ENCODE assay signal across 8 cellular contexts in the genomic region with DNA sequence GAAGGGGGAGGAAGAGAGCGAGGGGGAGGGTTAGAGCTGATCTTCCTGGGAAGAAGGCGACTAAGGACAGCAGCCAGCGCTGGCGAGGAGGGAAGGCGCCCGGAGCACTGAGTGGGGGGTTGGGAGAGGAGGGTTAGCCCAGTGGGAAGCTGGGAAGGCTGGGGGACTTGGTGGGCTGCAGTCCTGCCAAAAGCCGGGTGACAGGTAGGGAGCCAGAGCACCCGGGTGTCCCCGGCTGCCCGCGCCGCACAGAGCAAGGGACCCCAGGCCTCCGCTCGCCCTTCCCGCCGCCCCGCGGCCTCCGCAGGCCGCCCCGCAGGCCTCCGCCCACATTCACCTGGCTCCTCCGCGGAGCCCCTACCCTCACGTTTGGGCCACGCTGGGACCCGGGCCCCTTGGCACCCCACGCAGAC. TPM values are rescaled to one million over a fixed set of nuclear protein-coding genes. Genes with fewer than 3 reads are reported as not detected.
DNase-seq lines count a peak whose midpoint lies in the region; ATAC-seq, FAIRE-seq and TF ChIP-seq lines count a peak whose summit lies in the region.

No MANE protein-coding gene starts in this region.

- TF ChIP-seq POLR2A in GM12891 (IDR thresholded peaks at IDR 0.05; ENCODE audit: low read depth, low read length) = no peak

- intact Hi-C loops in left ventricle myocardium superior (cut with micrococcal nuclease) = no loop called here

- FAIRE-seq in GM12891 (lab: Jason Lieb, UNC) = peak; percentile 40
- no peak for FAIRE-seq in HTR-8/SVneo (lab: Jason Lieb, UNC)

- CTCF ChIA-PET in WTC11 (lab: Charles Lee) = interaction anchor here (1.1 to 2.0 kb wide), 4 partner anchors 10 to 451 kb away, joined by 3 to 6 read pairs (median 5); no protein-coding TSS in a partner anchor

- 0 out of 2 replicates have a peak, but pooled peaks cover 2% of the 10 kb centered on the region for H3K36me3 Mint-ChIP-seq in WTC11

- no peak overlapping the region for H3K27ac Mint-ChIP-seq in WTC11

- no peak for TF ChIP-seq CTCF in WTC11 (IDR thresholded peaks at IDR 0.05)

- DNase-seq in GM12891 (ENCODE audit: insufficient read length, low spot score) = peak; percentile 37
- peak; percentile 57 for DNase-seq in WTC11 (ENCODE audit: low spot score)
- no peak for DNase-seq in left ventricle myocardium superior
- DNase-seq in retina = peak; percentile 63
- no peak for DNase-seq in NCI-H2196 (lab: John Stamatoyannopoulos, UW; ENCODE audit: unreplicated experiment)
- DNase-seq in stimulated activated naive CD4-positive, alpha-beta T cell (lab: John Stamatoyannopoulos, UW) = no peak
- no peak for DNase-seq in HTR-8/SVneo (ENCODE audit: insufficient read length, low spot score)
- no peak for DNase-seq in activated CD4-positive, alpha-beta T cell treated with anti-CD3 and anti-CD28 coated beads, Interleukin-2, amount 50 U/mL, for 48 hours

- peaks cover 13% of the 10 kb centered on the region; the same call in 1 of the 2 replicates for H3K27me3 Mint-ChIP-seq in WTC11 (ENCODE audit: low read depth)

- ATAC-seq in WTC11 (peak; percentile 85), left ventricle myocardium superior (peak; percentile 61)

- H3K4me3 Mint-ChIP-seq in WTC11 = peak overlapping the region; percentile 69

- peaks cover 29% of the 10 kb centered on the region for H3K4me1 Mint-ChIP-seq in WTC11

- POLR2A ChIA-PET in WTC11 (lab: Charles Lee) = interaction anchor here (0.9 kb wide), 1 partner anchor 91 kb away, joined by 3 read pairs; no protein-coding TSS in a partner anchor

- no peaks in the 10 kb centered on the region for H3K9me3 Mint-ChIP-seq in WTC11

TF ChIP-seq in GM12891, 5 proteins besides CTCF, POLR2A, EP300 and RAD21:
- TF ChIP-seq TAF1 (IDR thresholded peaks at IDR 0.05; ENCODE audit: low read depth, low read length) (no peak), POLR2AphosphoS5 (IDR thresholded peaks at IDR 0.05; ENCODE audit: low read depth, low read length) (no peak), SPI1 (IDR thresholded peaks at IDR 0.05; ENCODE audit: low read depth, low read length) (no peak), PAX5 (IDR thresholded peaks at IDR 0.05; ENCODE audit: insufficient read depth, low read length, severe bottlenecking) (no peak), POU2F2 (IDR thresholded peaks at IDR 0.05; ENCODE audit: low read depth, low read length) (no peak)

TF ChIP-seq in WTC11, 78 proteins besides CTCF, POLR2A, EP300 and RAD21:
- TF ChIP-seq, protein P1, sequence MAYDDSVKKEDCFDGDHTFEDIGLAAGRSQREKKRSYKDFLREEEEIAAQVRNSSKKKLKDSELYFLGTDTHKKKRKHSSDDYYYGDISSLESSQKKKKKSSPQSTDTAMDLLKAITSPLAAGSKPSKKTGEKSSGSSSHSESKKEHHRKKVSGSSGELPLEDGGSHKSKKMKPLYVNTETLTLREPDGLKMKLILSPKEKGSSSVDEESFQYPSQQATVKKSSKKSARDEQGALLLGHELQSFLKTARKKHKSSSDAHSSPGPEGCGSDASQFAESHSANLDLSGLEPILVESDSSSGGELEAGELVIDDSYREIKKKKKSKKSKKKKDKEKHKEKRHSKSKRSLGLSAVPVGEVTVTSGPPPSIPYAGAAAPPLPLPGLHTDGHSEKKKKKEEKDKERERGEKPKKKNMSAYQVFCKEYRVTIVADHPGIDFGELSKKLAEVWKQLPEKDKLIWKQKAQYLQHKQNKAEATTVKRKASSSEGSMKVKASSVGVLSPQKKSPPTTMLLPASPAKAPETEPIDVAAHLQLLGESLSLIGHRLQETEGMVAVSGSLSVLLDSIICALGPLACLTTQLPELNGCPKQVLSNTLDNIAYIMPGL (CRISPR knock-in tag; IDR thresholded peaks at IDR 0.05) = peak; percentile 3; the same call in 1 of the 2 replicates
- TF ChIP-seq NR3C1 (CRISPR knock-in tag; conservative IDR thresholded peaks at IDR 0.05; ENCODE audit: low read depth) = 0 out of 2 replicates have a peak, but pooled peaks have one; percentile 12
- TF ChIP-seq SP1 (CRISPR knock-in tag; conservative IDR thresholded peaks at IDR 0.05) = no peak
- TF ChIP-seq FOXP1 (CRISPR knock-in tag; IDR thresholded peaks at IDR 0.05; ENCODE audit: borderline replicate concordance) = no peak
- TF ChIP-seq, protein P2, sequence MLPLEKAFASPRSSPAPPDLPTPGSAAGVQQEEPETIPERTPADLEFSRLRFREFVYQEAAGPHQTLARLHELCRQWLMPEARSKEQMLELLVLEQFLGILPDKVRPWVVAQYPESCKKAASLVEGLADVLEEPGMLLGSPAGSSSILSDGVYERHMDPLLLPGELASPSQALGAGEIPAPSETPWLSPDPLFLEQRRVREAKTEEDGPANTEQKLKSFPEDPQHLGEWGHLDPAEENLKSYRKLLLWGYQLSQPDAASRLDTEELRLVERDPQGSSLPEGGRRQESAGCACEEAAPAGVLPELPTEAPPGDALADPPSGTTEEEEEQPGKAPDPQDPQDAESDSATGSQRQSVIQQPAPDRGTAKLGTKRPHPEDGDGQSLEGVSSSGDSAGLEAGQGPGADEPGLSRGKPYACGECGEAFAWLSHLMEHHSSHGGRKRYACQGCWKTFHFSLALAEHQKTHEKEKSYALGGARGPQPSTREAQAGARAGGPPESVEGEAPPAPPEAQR (CRISPR knock-in tag; IDR thresholded peaks at IDR 0.05) = no peak
- TF ChIP-seq NFYB (CRISPR knock-in tag; conservative IDR thresholded peaks at IDR 0.05; ENCODE audit: low read depth) = 0 out of 2 replicates have a peak, but pooled peaks have one; percentile 10
- no peak; the same call in 1 of the 2 replicates for TF ChIP-seq TEAD1 (CRISPR knock-in tag; IDR thresholded peaks at IDR 0.05)

RNA-seq across cellular contexts. Expression of a gene that starts 0.4 kb away (rescaled TPM):
- 76.4 TPM for polyA plus RNA-seq in GM12891 (2012; ENCODE audit: low read depth, missing spikeins)
- 7.5 to 10.3 TPM (median 9.1 TPM) in 3 replicates for total RNA-seq in WTC11 (2021)
- 0.52 TPM for total RNA-seq in left ventricle myocardium superior

Comparison
In these comparisons a context has a peak if more than half of its experiments do, and no peak if none do; other contexts are left out.
1. DNase-seq: peak in GM12891 (single experiment), WTC11 (single experiment) and retina (single experiment); none in left ventricle myocardium superior (single experiment), NCI-H2196 (single experiment), stimulated activated naive CD4-positive, alpha-beta T cell (0 of 6), HTR-8/SVneo (single experiment) and activated CD4-positive, alpha-beta T cell treated with anti-CD3 and anti-CD28 coated beads, Interleukin-2, amount 50 U/mL, for 48 hours (0 of 2).